ENCODE assay signal across 8 cellular contexts in the genomic region with DNA sequence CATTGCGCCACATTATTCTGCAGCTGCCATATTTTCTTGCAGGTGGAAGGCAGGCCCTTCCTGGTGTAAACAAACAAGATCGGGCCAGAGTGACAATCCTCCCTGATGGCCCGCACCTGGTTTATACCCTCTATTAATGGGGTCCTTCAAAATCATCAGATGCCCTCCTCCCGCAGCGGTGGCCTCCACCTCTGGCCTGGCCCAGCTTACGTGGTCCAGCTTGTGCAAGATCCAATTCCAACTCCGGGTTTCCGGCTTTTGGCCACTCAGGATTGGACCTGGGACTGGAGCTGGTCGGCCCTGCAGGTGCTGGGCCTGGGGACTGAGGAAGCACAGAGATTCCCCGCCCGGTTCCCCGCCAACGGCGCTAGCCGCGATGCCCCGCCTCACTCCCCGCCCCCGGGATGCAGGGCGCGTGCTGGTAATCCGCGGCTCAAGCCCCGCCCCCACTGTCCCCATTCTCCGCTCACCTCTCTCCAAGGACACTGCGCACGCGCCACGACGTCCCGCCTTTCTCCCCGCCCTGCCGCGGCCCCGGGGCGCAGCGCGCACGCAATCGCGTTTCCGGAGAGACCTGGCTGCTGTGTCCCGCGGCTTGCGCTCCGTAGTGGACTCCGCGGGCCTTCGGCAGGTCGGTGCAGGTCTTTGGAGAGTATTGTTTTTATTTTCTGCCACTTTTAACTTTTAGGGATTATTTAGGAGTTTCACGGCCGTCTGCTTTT. TPM values are rescaled to one million over a fixed set of nuclear protein-coding genes. Genes with fewer than 3 reads are reported as not detected.
A peak's percentile ranks its signal among the peaks of the same experiment; 100 is the strongest.
DNase-seq lines count a peak whose midpoint lies in the region; ATAC-seq, FAIRE-seq and TF ChIP-seq lines count a peak whose summit lies in the region.

Gene TMEM14B (plus strand): TSS at position 555 of the 722 bp plus-strand sequence. CDS start 1,441 bp downstream, outside the sequence.

- no peaks in the 10 kb centered on the region for H3K27me3 Mint-ChIP-seq in progenitor cell of endocrine pancreas

- DNase-seq in GM12892 (ENCODE audit: insufficient read length) (peak; percentile 95), NCI-H146 (lab: John Stamatoyannopoulos, UW) (peak; percentile 99), T-helper 1 cell (peak; percentile 98 to 99 (median 99)), amniotic epithelial cell (ENCODE audit: low read depth) (peak; percentile 91), heart right ventricle (peak; percentile 100), progenitor cell of endocrine pancreas (ENCODE audit: low spot score, unreplicated experiment) (peak; percentile 99), ureter (ENCODE audit: low spot score) (peak; percentile 99)

- peaks cover 0 to 53% (median 0%) of the 10 kb centered on the region in 9 donors for H3K36me3 ChIP-seq in heart right ventricle

- intact Hi-C loops in heart right ventricle (cut with DNase I), result loop anchor here in 6 of 10 donors (1.0 to 5.0 kb wide), 6 partner anchors 24 to 55 kb away; partner anchors contain the start of genes C6orf52 (in 4 of the 6), PAK1IP1 (in 4 of the 6) and TMEM14C (in 4 of the 6)

- peaks cover 4% of the 10 kb centered on the region for H3K36me3 Mint-ChIP-seq in progenitor cell of endocrine pancreas (ENCODE audit: insufficient read depth)

- WGBS in heart right ventricle, 2 donors, result 2% methylated on average over 51 to 52 of the region's 52 CpGs

- ATAC-seq in HG02852 (IDR thresholded peaks at IDR 0.05; ENCODE audit: unreplicated experiment) (peak; percentile 95), heart right ventricle (peak; percentile 99 to 100 (median 99))

- TF ChIP-seq CTCF in heart right ventricle (IDR thresholded peaks at IDR 0.05) (no peak), progenitor cell of endocrine pancreas (IDR thresholded peaks at IDR 0.05; ENCODE audit: unreplicated experiment) (no peak)

- H3K4me3 ChIP-seq in heart right ventricle, result peak within 1 kb of the TSS; percentile 59 to 82 (median 74)

- peak within 1 kb of the TSS; percentile 96 for H3K4me3 Mint-ChIP-seq in progenitor cell of endocrine pancreas (ENCODE audit: low read depth)

- peak within 1 kb of the TSS; percentile 97 for H3K27ac Mint-ChIP-seq in progenitor cell of endocrine pancreas

- H3K4me1 Mint-ChIP-seq in progenitor cell of endocrine pancreas (ENCODE audit: low read depth), result peaks cover 32% of the 10 kb centered on the region

- no peaks in the 10 kb centered on the region for H3K27me3 ChIP-seq in heart right ventricle

- H3K9me3 Mint-ChIP-seq in progenitor cell of endocrine pancreas (ENCODE audit: low read depth), result no peaks in the 10 kb centered on the region

- peak within 1 kb of the TSS in 9 of 10 donors; percentile 72 to 91 (median 84) for H3K27ac ChIP-seq in heart right ventricle

- H3K9me3 ChIP-seq in heart right ventricle, result no peaks in the 10 kb centered on the region

- peaks cover 8 to 40% (median 25%) of the 10 kb centered on the region in 9 donors for H3K4me1 ChIP-seq in heart right ventricle

- peak; percentile 92 for TF ChIP-seq POLR2A in GM12892 (IDR thresholded peaks at IDR 0.05; ENCODE audit: low read depth, low read length)

- FAIRE-seq in GM12892 (lab: Jason Lieb, UNC), result peak; percentile 98

RNA-seq across cellular contexts. Expression of gene TMEM14B, which starts in this region (rescaled TPM):
- polyA plus RNA-seq in GM12892 (2012; ENCODE audit: missing spikeins), result 150 TPM
- 100 to 1,000 TPM in 9 of 10 donors, 10 to 100 TPM in 1; 93.5 to 116 (median 108) TPM for total RNA-seq in heart right ventricle
- 10 to 100 TPM; 64.5 to 71.2 TPM for polyA plus RNA-seq in heart right ventricle
- total RNA-seq in progenitor cell of endocrine pancreas, result 52.7 and 56.2 TPM in 2 replicates
- 83.3 TPM for total RNA-seq in ureter

Comparison
In these comparisons a context has a peak if more than half of its experiments do, and no peak if none do; other contexts are left out.
1. Peak in every context shown above with its lines: DNase-seq, ATAC-seq, H3K4me3 ChIP-seq and H3K27ac ChIP-seq.